In genomic region chr20:41203660-41204059, GRCh38 we compare ENCODE assay signal across 16 cellular contexts.
A peak's percentile ranks its signal among the peaks of the same experiment; 100 is the strongest.
DNase-seq lines count a peak whose midpoint lies in the region; ATAC-seq lines count a peak whose summit lies in the region.
"Had no signal": no experiment of that assay in that cellular context is flagged by ENCODE, and none has a peak within 500 bp of the region (broad histone marks: within the 10 kb centered on the region; RNA-seq: fewer than 3 reads in every experiment).

No MANE protein-coding gene starts in this region.

- no peak overlapping the region for H3K4me3 Mint-ChIP-seq in stimulated activated memory B cell treated with anti-CD40 and anti-IgM and Interleukin-4, amounts not matched to agents 10 μg/mL and 1 μg/mL and 100 μg/mL, for 72 hours
- H3K4me3 Mint-ChIP-seq: CD4-positive, CD25-positive, alpha-beta regulatory T cell; CD8-positive, alpha-beta memory T cell; H9; IgD-negative memory B cell had no signal

- H3K9me3 Mint-ChIP-seq in stimulated activated memory B cell treated with anti-CD40 and anti-IgM and Interleukin-4, amounts not matched to agents 10 μg/mL and 1 μg/mL and 100 μg/mL, for 72 hours = peaks cover 6% of the 10 kb centered on the region

- no peaks in the 10 kb centered on the region for H3K4me1 Mint-ChIP-seq in stimulated activated memory B cell treated with anti-CD40 and anti-IgM and Interleukin-4, amounts not matched to agents 10 μg/mL and 1 μg/mL and 100 μg/mL, for 72 hours
- H3K4me1 Mint-ChIP-seq: CD8-positive, alpha-beta memory T cell; IgD-negative memory B cell had no signal

- H3K27me3 ChIP-seq in layer of hippocampus (ENCODE audit: control insufficient read depth, insufficient read depth, low read length) = no peaks in the 10 kb centered on the region
- H3K27me3 ChIP-seq: BE2C had no signal

- peaks cover 52% of the 10 kb centered on the region for H3K36me3 Mint-ChIP-seq in stimulated activated memory B cell treated with anti-CD40 and anti-IgM and Interleukin-4, amounts not matched to agents 10 μg/mL and 1 μg/mL and 100 μg/mL, for 72 hours

- H3K27ac Mint-ChIP-seq in stimulated activated memory B cell treated with anti-CD40 and anti-IgM and Interleukin-4, amounts not matched to agents 10 μg/mL and 1 μg/mL and 100 μg/mL, for 72 hours = no peak overlapping the region
- H3K27ac Mint-ChIP-seq: H9, IgD-negative memory B cell had no signal

- H3K27ac ChIP-seq in caudate nucleus (ENCODE audit: low read depth, low read length) (peak overlapping the region; percentile 99), layer of hippocampus (ENCODE audit: low read depth, low read length) (peak overlapping the region; percentile 97)

- DNase-seq in caudate nucleus (lab: John Stamatoyannopoulos, UW) (no peak), sciatic nerve (ENCODE audit: low spot score) (no peak), NCI-H69 (lab: John Stamatoyannopoulos, UW) (no peak)
- DNase-seq: ACHN; CD4-positive, CD25-positive, alpha-beta regulatory T cell; CD8-positive, alpha-beta memory T cell; COR-L47; GOT3; H9 had no signal

- intact Hi-C loops in sciatic nerve (cut with DNase I) = no loop called here

- ATAC-seq in sciatic nerve (peak; percentile 29), HG02623 (IDR thresholded peaks at IDR 0.05; ENCODE audit: unreplicated experiment) (no peak), GM21381 (IDR thresholded peaks at IDR 0.05; ENCODE audit: unreplicated experiment) (no peak)
- ATAC-seq in stimulated activated memory B cell treated with anti-CD40 and anti-IgM and Interleukin-4, amounts not matched to agents 10 μg/mL and 1 μg/mL and 100 μg/mL, for 72 hours = no peak
- ATAC-seq: HepG2 had no signal

- H3K27me3 Mint-ChIP-seq in stimulated activated memory B cell treated with anti-CD40 and anti-IgM and Interleukin-4, amounts not matched to agents 10 μg/mL and 1 μg/mL and 100 μg/mL, for 72 hours = no peaks in the 10 kb centered on the region
- H3K27me3 Mint-ChIP-seq: IgD-negative memory B cell had no signal
